ENCODE assay signal across 8 cellular contexts in the genomic region with DNA sequence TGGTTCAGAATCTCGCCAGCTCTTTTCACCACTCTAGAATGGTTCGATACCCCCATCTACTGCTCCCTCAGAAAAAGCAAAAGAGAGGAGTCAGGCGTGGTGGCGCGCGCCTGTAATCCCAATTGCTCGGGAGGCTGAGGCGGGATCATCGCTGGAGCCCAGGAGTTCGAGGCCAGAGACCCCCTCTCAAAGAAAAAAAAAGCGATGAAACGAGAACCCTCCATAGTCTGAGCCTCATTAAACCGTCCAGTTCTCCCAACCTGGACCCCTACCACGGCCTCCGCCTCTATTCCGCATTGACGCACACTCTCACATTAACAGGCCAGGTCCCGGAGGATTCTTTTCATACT. TPM values are rescaled to one million over a fixed set of nuclear protein-coding genes. Genes with fewer than 3 reads are reported as not detected.
DNase-seq lines count a peak whose midpoint lies in the region; ATAC-seq, FAIRE-seq and TF ChIP-seq lines count a peak whose summit lies in the region.

No MANE protein-coding gene starts in this region.

- TF ChIP-seq CTCF in astrocyte of the cerebellum (IDR thresholded peaks at IDR 0.05; ENCODE audit: low read depth, low read length, missing control alignments) (no peak), liver (IDR thresholded peaks at IDR 0.05; ENCODE audit: low read depth, low read length, missing input control) (no peak), type B pancreatic cell (conservative IDR thresholded peaks at IDR 0.05) (no peak)

- H3K4me3 ChIP-seq in astrocyte of the cerebellum (ENCODE audit: low read depth, low read length) (peak overlapping the region; percentile 73), liver (ENCODE audit: low read depth in 1 of 3, low read length in 3 of 3) (peak overlapping the region; percentile 76 to 96 (median 82))

- in situ Hi-C loops in astrocyte of the cerebellum (cut with HindIII; ENCODE audit: low sequenced_read_pairs): no loop called here

- H3K4me1 Mint-ChIP-seq in activated T-cell treated with anti-CD3 and anti-CD28 coated beads, Interleukin-2, amount 50 U/mL, for 4 hours (ENCODE audit: low read depth): peaks cover 21% of the 10 kb centered on the region
- H3K4me1 Mint-ChIP-seq in type B pancreatic cell (ENCODE audit: unreplicated experiment): peaks cover 23% of the 10 kb centered on the region

- FAIRE-seq in RCC 7860 (lab: Jason Lieb, UNC): no peak

- H3K27me3 ChIP-seq in liver (ENCODE audit: control insufficient read depth in 4 of 4, insufficient read depth in 4 of 4, low read length in 3 of 4): no peaks in the 10 kb centered on the region

- TF ChIP-seq RAD21 in liver (IDR thresholded peaks at IDR 0.05): no peak

- H3K9me3 ChIP-seq in liver (ENCODE audit: control insufficient read depth in 4 of 4, low read length in 3 of 4): no peaks in the 10 kb centered on the region

- WGBS in liver: 30% methylated on average over 18 of the region's 18 CpGs

- no peak for ATAC-seq in activated T-cell treated with anti-CD3 and anti-CD28 coated beads, Interleukin-2, amount 50 U/mL, for 4 hours
- ATAC-seq in HG02642 (IDR thresholded peaks at IDR 0.05; ENCODE audit: poor library complexity, unreplicated experiment): no peak

- no peaks in the 10 kb centered on the region for H3K36me3 Mint-ChIP-seq in activated T-cell treated with anti-CD3 and anti-CD28 coated beads, Interleukin-2, amount 50 U/mL, for 4 hours (ENCODE audit: insufficient read depth)
- no peaks in the 10 kb centered on the region for H3K36me3 Mint-ChIP-seq in type B pancreatic cell

- no peak overlapping the region for H3K9ac ChIP-seq in liver (ENCODE audit: low read depth in 1 of 2, low read length in 2 of 2)

- H3K4me3 Mint-ChIP-seq in activated T-cell treated with anti-CD3 and anti-CD28 coated beads, Interleukin-2, amount 50 U/mL, for 4 hours: peak overlapping the region; percentile 85
- H3K4me3 Mint-ChIP-seq in type B pancreatic cell: peak overlapping the region; percentile 91

- H3K27ac Mint-ChIP-seq in type B pancreatic cell: peak overlapping the region; percentile 91

- H3K27me3 Mint-ChIP-seq in activated T-cell treated with anti-CD3 and anti-CD28 coated beads, Interleukin-2, amount 50 U/mL, for 4 hours (ENCODE audit: low read depth): no peaks in the 10 kb centered on the region
- H3K27me3 Mint-ChIP-seq in type B pancreatic cell: peaks cover 2% of the 10 kb centered on the region

- H3K36me3 ChIP-seq in liver (ENCODE audit: control insufficient read depth in 4 of 4, insufficient read depth in 3 of 4, low read depth in 1 of 4, low read length in 3 of 4): no peaks in the 10 kb centered on the region

- H3K27ac ChIP-seq in liver (ENCODE audit: low read depth in 1 of 2, low read length in 2 of 2): peak overlapping the region in 1 of 2 donors; percentile 46

- H3K4me1 ChIP-seq in liver (ENCODE audit: control insufficient read depth in 4 of 4, insufficient read depth in 4 of 4, low read length in 3 of 4): peaks cover 7 to 21% (median 11%) of the 10 kb centered on the region in 4 donors

- DNase-seq in activated T-cell treated with anti-CD3 and anti-CD28 coated beads, Interleukin-2, amount 50 U/mL, for 4 hours: no peak
- DNase-seq in activated T-cell treated with anti-CD3 and anti-CD28 coated beads, Interleukin-2, amount 50 U/mL, for 48 hours: no peak
- DNase-seq in astrocyte of the cerebellum (ENCODE audit: low read depth): no peak
- DNase-seq in type B pancreatic cell (ENCODE audit: extremely low spot score, unreplicated experiment): no peak
- no peak for DNase-seq in RCC 7860 (ENCODE audit: low spot score)
- no peak for DNase-seq in NK-92 (lab: John Stamatoyannopoulos, UW; ENCODE audit: unreplicated experiment)

- no peaks in the 10 kb centered on the region for H3K9me3 Mint-ChIP-seq in activated T-cell treated with anti-CD3 and anti-CD28 coated beads, Interleukin-2, amount 50 U/mL, for 4 hours
- no peaks in the 10 kb centered on the region for H3K9me3 Mint-ChIP-seq in type B pancreatic cell

TF ChIP-seq in liver, 16 proteins besides CTCF, POLR2A, EP300 and RAD21:
- TF ChIP-seq FOXA1 (IDR thresholded peaks at IDR 0.05) (no peak), HNF4A (conservative IDR thresholded peaks at IDR 0.05) (no peak), TAF1 (conservative IDR thresholded peaks at IDR 0.05) (no peak), HNF4G (IDR thresholded peaks at IDR 0.05) (no peak), JUND (IDR thresholded peaks at IDR 0.05) (no peak), YY1 (IDR thresholded peaks at IDR 0.05) (no peak), NR2F2 (IDR thresholded peaks at IDR 0.05) (no peak)
- TF ChIP-seq, protein P1, sequence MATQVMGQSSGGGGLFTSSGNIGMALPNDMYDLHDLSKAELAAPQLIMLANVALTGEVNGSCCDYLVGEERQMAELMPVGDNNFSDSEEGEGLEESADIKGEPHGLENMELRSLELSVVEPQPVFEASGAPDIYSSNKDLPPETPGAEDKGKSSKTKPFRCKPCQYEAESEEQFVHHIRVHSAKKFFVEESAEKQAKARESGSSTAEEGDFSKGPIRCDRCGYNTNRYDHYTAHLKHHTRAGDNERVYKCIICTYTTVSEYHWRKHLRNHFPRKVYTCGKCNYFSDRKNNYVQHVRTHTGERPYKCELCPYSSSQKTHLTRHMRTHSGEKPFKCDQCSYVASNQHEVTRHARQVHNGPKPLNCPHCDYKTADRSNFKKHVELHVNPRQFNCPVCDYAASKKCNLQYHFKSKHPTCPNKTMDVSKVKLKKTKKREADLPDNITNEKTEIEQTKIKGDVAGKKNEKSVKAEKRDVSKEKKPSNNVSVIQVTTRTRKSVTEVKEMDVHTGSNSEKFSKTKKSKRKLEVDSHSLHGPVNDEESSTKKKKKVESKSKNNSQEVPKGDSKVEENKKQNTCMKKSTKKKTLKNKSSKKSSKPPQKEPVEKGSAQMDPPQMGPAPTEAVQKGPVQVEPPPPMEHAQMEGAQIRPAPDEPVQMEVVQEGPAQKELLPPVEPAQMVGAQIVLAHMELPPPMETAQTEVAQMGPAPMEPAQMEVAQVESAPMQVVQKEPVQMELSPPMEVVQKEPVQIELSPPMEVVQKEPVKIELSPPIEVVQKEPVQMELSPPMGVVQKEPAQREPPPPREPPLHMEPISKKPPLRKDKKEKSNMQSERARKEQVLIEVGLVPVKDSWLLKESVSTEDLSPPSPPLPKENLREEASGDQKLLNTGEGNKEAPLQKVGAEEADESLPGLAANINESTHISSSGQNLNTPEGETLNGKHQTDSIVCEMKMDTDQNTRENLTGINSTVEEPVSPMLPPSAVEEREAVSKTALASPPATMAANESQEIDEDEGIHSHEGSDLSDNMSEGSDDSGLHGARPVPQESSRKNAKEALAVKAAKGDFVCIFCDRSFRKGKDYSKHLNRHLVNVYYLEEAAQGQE (IDR thresholded peaks at IDR 0.05): no peak
- TF ChIP-seq, protein P2, sequence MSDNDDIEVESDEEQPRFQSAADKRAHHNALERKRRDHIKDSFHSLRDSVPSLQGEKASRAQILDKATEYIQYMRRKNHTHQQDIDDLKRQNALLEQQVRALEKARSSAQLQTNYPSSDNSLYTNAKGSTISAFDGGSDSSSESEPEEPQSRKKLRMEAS (IDR thresholded peaks at IDR 0.05): no peak

RNA-seq across cellular contexts. Expression of a gene that starts 0.4 kb away (rescaled TPM):
- total RNA-seq in activated T-cell treated with anti-CD3 and anti-CD28 coated beads, Interleukin-2, amount 50 U/mL, for 4 hours: 1 to 10 TPM in 1 of 3 donors, under 1 TPM in 2; 0.58 to 1.5 (median 0.76) TPM
- total RNA-seq in liver: 1 to 10 TPM; 1.2 to 3.2 TPM
- 1 to 10 TPM in 1 of 2 donors, under 1 TPM in 1; 0.47 to 2.5 TPM for polyA plus RNA-seq in liver
- 7.2 and 13.4 TPM in 2 replicates for total RNA-seq in type B pancreatic cell (ENCODE audit: low replicate concordance)

RNA-seq across cellular contexts. Expression of a gene that starts 0.6 kb away (rescaled TPM):
- 1 to 10 TPM; 1.2 to 1.5 (median 1.3) TPM for total RNA-seq in activated T-cell treated with anti-CD3 and anti-CD28 coated beads, Interleukin-2, amount 50 U/mL, for 4 hours
- 10 to 100 TPM in 1 of 2 donors, 1 to 10 TPM in 1; 6.4 to 11.5 TPM for total RNA-seq in liver
- polyA plus RNA-seq in liver: 10 to 100 TPM; 11.0 to 33.9 TPM
- total RNA-seq in type B pancreatic cell (ENCODE audit: low replicate concordance): 28.8 and 33.9 TPM in 2 replicates

RNA-seq across cellular contexts. Expression of a gene that starts 51.5 kb away (rescaled TPM):
- 10 to 100 TPM; 42.4 to 55.0 (median 44.9) TPM for total RNA-seq in activated T-cell treated with anti-CD3 and anti-CD28 coated beads, Interleukin-2, amount 50 U/mL, for 4 hours
- total RNA-seq in liver (10 to 100 TPM; 13.4 to 18.7 TPM), type B pancreatic cell (ENCODE audit: low replicate concordance) (29.4 and 41.1 TPM in 2 replicates)
- polyA plus RNA-seq in liver: 10 to 100 TPM; 14.3 to 32.4 TPM
